ENCODE assay signal across 7 cellular contexts in genomic region chr3:88219138-88219792, GRCh38.
DNase-seq lines count a peak whose midpoint lies in the region; ATAC-seq and TF ChIP-seq lines count a peak whose summit lies in the region.

No MANE protein-coding gene starts in this region.

- ATAC-seq in GM19463 (IDR thresholded peaks at IDR 0.05; ENCODE audit: unreplicated experiment) (peak; percentile 78), HG03571 (IDR thresholded peaks at IDR 0.05; ENCODE audit: unreplicated experiment) (peak; percentile 69)

- H3K4me3 ChIP-seq in OCI-LY1 (ENCODE audit: low read depth, low read length, poor library complexity, severe bottlenecking) (no peak overlapping the region), choroid plexus epithelial cell (ENCODE audit: low read depth, low read length) (no peak overlapping the region), mesenchymal stem cell (ENCODE audit: insufficient read depth in 1 of 2, low read depth in 1 of 2, low read length in 2 of 2) (no peak overlapping the region)

- H2AFZ ChIP-seq in OCI-LY1 (ENCODE audit: low read length), result no peak overlapping the region
- H2AFZ ChIP-seq in mesenchymal stem cell (ENCODE audit: low read depth, low read length), result no peak overlapping the region

- no peak overlapping the region for H3K14ac ChIP-seq in mesenchymal stem cell (ENCODE audit: low read length in 2 of 2)

- H2BK5ac ChIP-seq in mesenchymal stem cell (ENCODE audit: low read depth, low read length, poor library complexity, severe bottlenecking), result no peak overlapping the region

- no peak overlapping the region for H2BK120ac ChIP-seq in mesenchymal stem cell (ENCODE audit: low read depth, low read length)

- H3K9ac ChIP-seq in OCI-LY1 (ENCODE audit: low read length) (no peak overlapping the region), mesenchymal stem cell (ENCODE audit: low read length) (no peak overlapping the region)

- H4K20me1 ChIP-seq in OCI-LY1 (ENCODE audit: insufficient read depth, low read length), result no peaks in the 10 kb centered on the region

- TF ChIP-seq CTCF in OCI-LY1 (IDR thresholded peaks at IDR 0.05; ENCODE audit: low read length), result peak; percentile 74
- TF ChIP-seq CTCF in choroid plexus epithelial cell (conservative IDR thresholded peaks at IDR 0.05; ENCODE audit: low read depth, low read length), result peak; percentile 87

- H3K79me2 ChIP-seq in OCI-LY1 (ENCODE audit: insufficient read depth, low read length), result no peaks in the 10 kb centered on the region

- H2BK15ac ChIP-seq in mesenchymal stem cell (ENCODE audit: low read depth, poor library complexity, severe bottlenecking), result no peak overlapping the region

- H2BK12ac ChIP-seq in mesenchymal stem cell (ENCODE audit: low read length in 2 of 2), result no peak overlapping the region

- H2AK5ac ChIP-seq in mesenchymal stem cell (ENCODE audit: low read length, severe bottlenecking), result no peak overlapping the region

- no peak overlapping the region for H4K8ac ChIP-seq in mesenchymal stem cell (ENCODE audit: low read length)

- H3K9me3 ChIP-seq in OCI-LY1 (ENCODE audit: low read length), result no peaks in the 10 kb centered on the region
- no peaks in the 10 kb centered on the region for H3K9me3 ChIP-seq in mesenchymal stem cell (ENCODE audit: control insufficient read depth, low read length)

- H3F3A ChIP-seq in OCI-LY1 (ENCODE audit: insufficient read depth, low read length), result no peaks in the 10 kb centered on the region

- no peak overlapping the region for H3K18ac ChIP-seq in mesenchymal stem cell (ENCODE audit: low read depth in 1 of 2, low read length in 2 of 2)

- DNase-seq in ELR (ENCODE audit: low read depth) (peak; percentile 52), choroid plexus epithelial cell (ENCODE audit: low read depth) (peak; percentile 88), mesenchymal stem cell (peak; percentile 59), NCI-H226 (no peak)

- H4K91ac ChIP-seq in mesenchymal stem cell (ENCODE audit: low read length), result no peak overlapping the region

- H3K4me1 ChIP-seq in OCI-LY1 (ENCODE audit: insufficient read depth, low read length, severe bottlenecking), result no peaks in the 10 kb centered on the region
- H3K4me1 ChIP-seq in mesenchymal stem cell (ENCODE audit: control insufficient read depth, insufficient read depth, low read depth, low read length), result peaks cover 1% of the 10 kb centered on the region

- H3K27ac ChIP-seq in OCI-LY1 (ENCODE audit: low read depth, low read length, poor library complexity, severe bottlenecking), result no peak overlapping the region
- H3K27ac ChIP-seq in mesenchymal stem cell (ENCODE audit: low read length, poor library complexity, severe bottlenecking), result no peak overlapping the region

- H3K23ac ChIP-seq in mesenchymal stem cell (ENCODE audit: low read length in 2 of 2), result no peak overlapping the region

- H3K36me3 ChIP-seq in OCI-LY1 (ENCODE audit: insufficient read depth, low read length) (no peaks in the 10 kb centered on the region), mesenchymal stem cell (ENCODE audit: control insufficient read depth in 1 of 2, insufficient read depth in 2 of 2, low read depth in 1 of 2, low read length in 2 of 2) (no peaks in the 10 kb centered on the region)

- H3K4me2 ChIP-seq in OCI-LY1 (ENCODE audit: low read length), result no peak overlapping the region
- H3K4me2 ChIP-seq in mesenchymal stem cell (ENCODE audit: low read length, poor library complexity, severe bottlenecking), result no peak overlapping the region

- H3K4ac ChIP-seq in mesenchymal stem cell (ENCODE audit: low read depth in 1 of 2, low read length in 2 of 2), result no peak overlapping the region

- H3K27me3 ChIP-seq in OCI-LY1 (ENCODE audit: insufficient read depth, low read length) (peaks cover 3% of the 10 kb centered on the region; the same call in 1 of the 2 replicates), mesenchymal stem cell (ENCODE audit: control insufficient read depth in 1 of 2, insufficient read depth in 1 of 2, low read length in 2 of 2) (no peaks in the 10 kb centered on the region)

- H3K9me2 ChIP-seq in OCI-LY1 (ENCODE audit: low read depth, low read length), result no peaks in the 10 kb centered on the region

- WGBS in mesenchymal stem cell, result 22% methylated on average over 4 of the region's 7 CpGs

- H3K79me1 ChIP-seq in mesenchymal stem cell (replicated peaks; ENCODE audit: low read length, poor library complexity, severe bottlenecking), result no peaks in the 10 kb centered on the region
